In genomic region chr14:89243765-89244164, GRCh38 we compare ENCODE assay signal across 22 cellular contexts.
DNase-seq lines count a peak whose midpoint lies in the region; ATAC-seq and TF ChIP-seq lines count a peak whose summit lies in the region.
"Had no signal": no experiment of that assay in that cellular context is flagged by ENCODE, and none has a peak within 500 bp of the region (broad histone marks: within the 10 kb centered on the region; RNA-seq: fewer than 3 reads in every experiment).

No MANE protein-coding gene starts in this region.

- H3K36me3 Mint-ChIP-seq in glutamatergic neuron (ENCODE audit: unreplicated experiment): no peaks in the 10 kb centered on the region
- peaks cover 43 to 50% of the 10 kb centered on the region in 2 donors for H3K36me3 Mint-ChIP-seq in stimulated activated naive B cell treated with anti-CD40 and anti-IgM and Interleukin-4, amounts not matched to agents 10 μg/mL and 1 μg/mL and 100 μg/mL, for 72 hours

- peak overlapping the region; percentile 5 for H3K27ac Mint-ChIP-seq in glutamatergic neuron (ENCODE audit: unreplicated experiment)
- peak overlapping the region; percentile 10 for H3K27ac Mint-ChIP-seq in stimulated activated naive B cell treated with anti-CD40 and anti-IgM and Interleukin-4, amounts not matched to agents 10 μg/mL and 1 μg/mL and 100 μg/mL, for 72 hours
- H3K27ac Mint-ChIP-seq: T-cell had no signal

- H4K20me1 ChIP-seq in OCI-LY7 (ENCODE audit: insufficient read depth, low read length): peaks cover 3% of the 10 kb centered on the region; the same call in 1 of the 2 replicates

- peaks cover 13% of the 10 kb centered on the region for H3K9me3 Mint-ChIP-seq in glutamatergic neuron (ENCODE audit: unreplicated experiment)
- H3K9me3 Mint-ChIP-seq in stimulated activated naive B cell treated with anti-CD40 and anti-IgM and Interleukin-4, amounts not matched to agents 10 μg/mL and 1 μg/mL and 100 μg/mL, for 72 hours: peaks cover 5 to 6% of the 10 kb centered on the region in 2 donors
- H3K9me3 Mint-ChIP-seq: T-cell had no signal

- CTCF ChIA-PET in OCI-LY7 (lab: Charles Lee; ENCODE audit: unreplicated experiment): no interaction called here
- CTCF ChIA-PET in HEK293T (lab: Yijun Ruan, JAX): interaction anchor here (0.6 kb wide), 1 partner anchor 1898 kb away, joined by 3 read pairs; no protein-coding TSS in a partner anchor

- no peaks in the 10 kb centered on the region for H3K9me3 ChIP-seq in OCI-LY7 (ENCODE audit: low read length)
- H3K9me3 ChIP-seq: body of pancreas, prostate gland had no signal

- H3K4me2 ChIP-seq in OCI-LY7 (ENCODE audit: low read length): peak overlapping the region; percentile 24; the same call in 1 of the 2 replicates

- POLR2A ChIA-PET in OCI-LY7 (lab: Charles Lee) (interaction anchor here (1.5 kb wide), 1 partner anchor 16 kb away, joined by 3 read pairs; no protein-coding TSS in a partner anchor), HEK293T (lab: Yijun Ruan, JAX) (no interaction called here)

- H3K9me2 ChIP-seq in OCI-LY7 (ENCODE audit: insufficient read depth, low read length): no peaks in the 10 kb centered on the region

- no peak overlapping the region for H3K4me3 ChIP-seq in OCI-LY7 (ENCODE audit: low read depth, low read length, poor library complexity, severe bottlenecking)
- H3K4me3 ChIP-seq: body of pancreas, prostate gland had no signal

- peak; percentile 67 for DNase-seq in G401 (ENCODE audit: low spot score)
- no peak for DNase-seq in OCI-LY7 (ENCODE audit: low spot score)
- no peak for DNase-seq in glutamatergic neuron
- DNase-seq in stimulated activated naive B cell treated with anti-CD40 and anti-IgM and Interleukin-4, amounts not matched to agents 10 μg/mL and 1 μg/mL and 100 μg/mL, for 72 hours: no peak
- no peak for DNase-seq in HEK293T (ENCODE audit: extremely low spot score)
- DNase-seq: activated CD4-positive, alpha-beta T cell treated with anti-CD3 and anti-CD28 coated beads, Interleukin-2, amount 50 U/mL, for 48 hours; activated naive CD4-positive, alpha-beta T cell treated with Interleukin-2 at 50 U/mL for 16 hours; body of pancreas; Calu3; DND-41; effector CD4-positive, alpha-beta T cell; Karpas-422; kidney; NCI-H146; NCI-H69; stimulated activated CD4-positive, alpha-beta T cell treated with anti-CD3 and anti-CD28 coated beads, Interleukin-15, amount 100 ng/mL, for 24 hours; stimulated activated naive CD8-positive, alpha-beta T cell treated with anti-CD3 and anti-CD28 coated beads, Interleukin-15, Interleukin-2, amounts not matched to agents 100 U/mL and 50 U/mL, for 24 hours; T-cell had no signal

- peaks cover 2% of the 10 kb centered on the region; the same call in 1 of the 2 replicates for H3K36me3 ChIP-seq in OCI-LY7 (ENCODE audit: insufficient read depth, low read length)
- H3K36me3 ChIP-seq: prostate gland had no signal

- ATAC-seq in stimulated activated naive B cell treated with anti-CD40 and anti-IgM and Interleukin-4, amounts not matched to agents 10 μg/mL and 1 μg/mL and 100 μg/mL, for 72 hours (replicated peaks): no peak
- no peak for ATAC-seq in HG03095 (IDR thresholded peaks at IDR 0.05; ENCODE audit: unreplicated experiment)
- no peak for ATAC-seq in GM18498 (IDR thresholded peaks at IDR 0.05; ENCODE audit: unreplicated experiment)
- ATAC-seq: body of pancreas; stimulated activated naive CD8-positive, alpha-beta T cell treated with anti-CD3 and anti-CD28 coated beads, Interleukin-15, Interleukin-2, amounts not matched to agents 100 U/mL and 50 U/mL, for 24 hours; T-cell had no signal

- H3K4me3 Mint-ChIP-seq in glutamatergic neuron (ENCODE audit: unreplicated experiment): no peak overlapping the region
- H3K4me3 Mint-ChIP-seq in stimulated activated naive B cell treated with anti-CD40 and anti-IgM and Interleukin-4, amounts not matched to agents 10 μg/mL and 1 μg/mL and 100 μg/mL, for 72 hours: no peak overlapping the region
- H3K4me3 Mint-ChIP-seq: T-cell had no signal

- in situ Hi-C loops in G401 (cut with HindIII; ENCODE audit: low sequenced_read_pairs): no loop called here

- H2AFZ ChIP-seq in OCI-LY7 (ENCODE audit: low read length): no peak overlapping the region

- H3K27ac ChIP-seq in OCI-LY7 (ENCODE audit: low read depth, low read length, poor library complexity, severe bottlenecking): no peak overlapping the region
- H3K27ac ChIP-seq: body of pancreas, C4-2B, prostate gland had no signal

- H3K79me2 ChIP-seq in OCI-LY7 (ENCODE audit: insufficient read depth, low read depth, low read length): peaks cover 7% of the 10 kb centered on the region; the same call in 1 of the 2 replicates

- H3K27me3 Mint-ChIP-seq in glutamatergic neuron (ENCODE audit: unreplicated experiment): peaks cover 4% of the 10 kb centered on the region
- no peaks in the 10 kb centered on the region for H3K27me3 Mint-ChIP-seq in stimulated activated naive B cell treated with anti-CD40 and anti-IgM and Interleukin-4, amounts not matched to agents 10 μg/mL and 1 μg/mL and 100 μg/mL, for 72 hours
- H3K27me3 Mint-ChIP-seq: T-cell had no signal

- TF ChIP-seq CTCF in OCI-LY7 (conservative IDR thresholded peaks at IDR 0.05; ENCODE audit: low read length): no peak
- no peak for TF ChIP-seq CTCF in glutamatergic neuron (IDR thresholded peaks at IDR 0.05; ENCODE audit: partially characterized antibody, unreplicated experiment)

- intact Hi-C loops in OCI-LY7 (cut with micrococcal nuclease; ENCODE audit: unreplicated experiment): no loop called here

- peaks cover 49% of the 10 kb centered on the region for H3K4me1 Mint-ChIP-seq in glutamatergic neuron (ENCODE audit: low read depth, unreplicated experiment)
- H3K4me1 Mint-ChIP-seq in stimulated activated naive B cell treated with anti-CD40 and anti-IgM and Interleukin-4, amounts not matched to agents 10 μg/mL and 1 μg/mL and 100 μg/mL, for 72 hours: peaks cover 49 to 71% of the 10 kb centered on the region in 2 donors

- H3K4me1 ChIP-seq in OCI-LY7 (ENCODE audit: insufficient read depth, low read length, poor library complexity, severe bottlenecking): peaks cover 31% of the 10 kb centered on the region
- H3K4me1 ChIP-seq: body of pancreas, prostate gland had no signal

- BruUV-seq in OCI-LY7 (replicated peaks; lab: Mats Ljungman, UMichigan): no TSS peak

TF ChIP-seq in HEK293T, 16 proteins besides CTCF, POLR2A, EP300 and RAD21:
- TF ChIP-seq BHLHE40 (IDR thresholded peaks at IDR 0.05; ENCODE audit: borderline replicate concordance) (no peak), SUZ12 (IDR thresholded peaks at IDR 0.05) (no peak), TARDBP (IDR thresholded peaks at IDR 0.05) (no peak), NFRKB (IDR thresholded peaks at IDR 0.05) (no peak), L3MBTL2 (conservative IDR thresholded peaks at IDR 0.05) (no peak)
TF ChIP-seq in HEK293T: peak in this region for 0.
